ENCODE assay signal across 9 cellular contexts in the genomic region with DNA sequence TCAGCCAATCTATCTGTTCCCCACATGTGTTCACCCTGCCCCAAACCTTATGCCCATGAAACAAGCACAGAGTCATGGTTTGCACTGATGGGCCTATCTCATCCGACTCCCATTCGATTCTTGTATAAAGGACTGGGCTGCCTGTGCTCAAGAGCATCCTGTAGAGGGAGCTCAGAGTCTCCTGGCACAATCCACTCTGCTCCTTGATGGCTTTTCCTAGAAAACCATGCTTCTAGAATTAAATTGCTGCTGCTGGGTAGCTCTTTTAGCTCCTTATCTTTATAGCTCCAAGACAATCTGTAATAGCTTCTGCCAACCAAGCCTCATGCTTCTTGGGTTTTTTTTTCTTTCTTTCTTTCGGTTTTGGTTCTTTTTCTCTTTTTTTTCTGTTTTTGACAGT. TPM values are rescaled to one million over a fixed set of nuclear protein-coding genes. Genes with fewer than 3 reads are reported as not detected.
DNase-seq lines count a peak whose midpoint lies in the region; ATAC-seq and TF ChIP-seq lines count a peak whose summit lies in the region.
"Had no signal": no experiment of that assay in that cellular context is flagged by ENCODE, and none has a peak within 500 bp of the region (broad histone marks: within the 10 kb centered on the region; RNA-seq: fewer than 3 reads in every experiment).

No MANE protein-coding gene starts in this region.

- ATAC-seq in GM21515 (IDR thresholded peaks at IDR 0.05; ENCODE audit: unreplicated experiment) = no peak
- no peak for ATAC-seq in GM19351 (IDR thresholded peaks at IDR 0.05; ENCODE audit: unreplicated experiment)
- no peak for ATAC-seq in GM19455 (IDR thresholded peaks at IDR 0.05; ENCODE audit: unreplicated experiment)

- no peak overlapping the region for H2AFZ ChIP-seq in smooth muscle cell (ENCODE audit: low read depth)

- no peak overlapping the region for H3K9ac ChIP-seq in smooth muscle cell (ENCODE audit: low read depth)

- H3K4me1 ChIP-seq in smooth muscle cell (ENCODE audit: low read depth) = peaks cover 4% of the 10 kb centered on the region

- peaks cover 4% of the 10 kb centered on the region for H3F3A ChIP-seq in smooth muscle cell (ENCODE audit: low read depth)

- H4K20me1 ChIP-seq in smooth muscle cell (ENCODE audit: low read depth) = no peaks in the 10 kb centered on the region

- H3K4me3 ChIP-seq in epithelial cell of esophagus (ENCODE audit: low read length) (no peak overlapping the region), smooth muscle cell (no peak overlapping the region)

- DNase-seq in NCI-H2171 treated with DMSO at 0.1 percent for 48 hours (lab: John Stamatoyannopoulos, UW) = peak; percentile 24
- DNase-seq in NCI-H2171 (lab: John Stamatoyannopoulos, UW) = no peak
- peak; percentile 63 for DNase-seq in NCI-H82 (lab: John Stamatoyannopoulos, UW)
- peak; percentile 49 for DNase-seq in epithelial cell of esophagus (ENCODE audit: low read depth)
- no peak for DNase-seq in smooth muscle cell (lab: John Stamatoyannopoulos, UW; ENCODE audit: unreplicated experiment)

- no peak overlapping the region for H3K27ac ChIP-seq in smooth muscle cell (ENCODE audit: low read depth)

- TF ChIP-seq CTCF in epithelial cell of esophagus (IDR thresholded peaks at IDR 0.05; ENCODE audit: insufficient read depth, low read depth, low read length, missing control alignments) (peak; percentile 68), smooth muscle cell (IDR thresholded peaks at IDR 0.05; ENCODE audit: borderline replicate concordance, insufficient read depth, poor library complexity, severe bottlenecking) (peak; percentile 31)

- no peak overlapping the region for H3K4me2 ChIP-seq in smooth muscle cell

- no peaks in the 10 kb centered on the region for H3K36me3 ChIP-seq in smooth muscle cell (ENCODE audit: low read depth)

- H3K79me2 ChIP-seq in smooth muscle cell (ENCODE audit: low read depth) = no peaks in the 10 kb centered on the region

- no peaks in the 10 kb centered on the region for H3K27me3 ChIP-seq in smooth muscle cell (ENCODE audit: low read depth)

- WGBS in smooth muscle cell (ENCODE audit: low lambda C conversion rate) = 44% methylated on average over 3 of the region's 3 CpGs

- H3K9me3 ChIP-seq in smooth muscle cell (replicated peaks; ENCODE audit: low read depth) = no peaks in the 10 kb centered on the region

RNA-seq across cellular contexts. Expression of a gene that starts 9.7 kb away (rescaled TPM):
- total RNA-seq in smooth muscle cell = 3.3 and 4.6 TPM in 2 replicates
- 0.37 and 2.2 TPM in 2 replicates for polyA plus RNA-seq in smooth muscle cell

RNA-seq across cellular contexts. Expression of a gene that starts 17.4 kb away (rescaled TPM):
- total RNA-seq in smooth muscle cell = 6.8 and 14.1 TPM in 2 replicates
- 7.2 and 13.1 TPM in 2 replicates for polyA plus RNA-seq in smooth muscle cell

RNA-seq across cellular contexts. Expression of a gene that starts 37.6 kb away (rescaled TPM):
- not detected in 2 replicates for total RNA-seq in smooth muscle cell
- polyA plus RNA-seq in smooth muscle cell = not detected in 2 replicates
- total RNA-seq: pulmonary artery endothelial cell had no signal

RNA-seq across cellular contexts. Expression of a gene that starts 46.8 kb away (rescaled TPM):
- total RNA-seq in smooth muscle cell = not detected in 2 replicates
- not detected in 2 replicates for polyA plus RNA-seq in smooth muscle cell
- total RNA-seq: pulmonary artery endothelial cell had no signal

Comparison
In these comparisons a context has a peak if more than half of its experiments do, and no peak if none do; other contexts are left out.
1. DNase-seq: peak in NCI-H2171 treated with DMSO at 0.1 percent for 48 hours (single experiment), NCI-H82 (single experiment) and epithelial cell of esophagus (single experiment); none in NCI-H2171 (single experiment) and smooth muscle cell (single experiment).